Comparison of ENCODE assay signal across 8 cellular contexts in genomic region chr6:37134622-37135191, GRCh38. TPM values are rescaled to one million over a fixed set of nuclear protein-coding genes. Genes with fewer than 3 reads are reported as not detected.
DNase-seq lines count a peak whose midpoint lies in the region; ATAC-seq and TF ChIP-seq lines count a peak whose summit lies in the region.

No MANE protein-coding gene starts in this region.

- 66% methylated on average over 8 of the region's 8 CpGs for WGBS in right cardiac atrium
- WGBS in smooth muscle cell (ENCODE audit: low lambda C conversion rate): 15% methylated on average over 8 of the region's 8 CpGs

- H3K4me2 ChIP-seq in smooth muscle cell: peak overlapping the region; percentile 50

- H3F3A ChIP-seq in smooth muscle cell (ENCODE audit: low read depth): peaks cover 35% of the 10 kb centered on the region

- peaks cover 6% of the 10 kb centered on the region for H3K4me1 ChIP-seq in right cardiac atrium (ENCODE audit: control insufficient read depth, insufficient read depth, low read length)
- H3K4me1 ChIP-seq in smooth muscle cell (ENCODE audit: low read depth): peaks cover 41% of the 10 kb centered on the region

- intact Hi-C loops in right cardiac atrium (cut with DNase I): no loop called here

- H3K9me3 ChIP-seq in right cardiac atrium (ENCODE audit: control insufficient read depth, low read length): no peaks in the 10 kb centered on the region
- H3K9me3 ChIP-seq in smooth muscle cell (replicated peaks; ENCODE audit: low read depth): no peaks in the 10 kb centered on the region

- H3K9ac ChIP-seq in smooth muscle cell (ENCODE audit: low read depth): peak overlapping the region; percentile 88

- H3K4me3 ChIP-seq in right cardiac atrium (ENCODE audit: low read length): no peak overlapping the region
- no peak overlapping the region for H3K4me3 ChIP-seq in smooth muscle cell

- no peaks in the 10 kb centered on the region for H3K79me2 ChIP-seq in smooth muscle cell (ENCODE audit: low read depth)

- H3K27ac ChIP-seq in right cardiac atrium (ENCODE audit: low read length) (peak overlapping the region; percentile 78), smooth muscle cell (ENCODE audit: low read depth) (peak overlapping the region; percentile 98)

- H3K27me3 ChIP-seq in right cardiac atrium (ENCODE audit: control insufficient read depth, insufficient read depth) (no peaks in the 10 kb centered on the region), smooth muscle cell (ENCODE audit: low read depth) (no peaks in the 10 kb centered on the region)

- ATAC-seq in right cardiac atrium (peak; percentile 7 to 35), HG03159 (IDR thresholded peaks at IDR 0.05; ENCODE audit: unreplicated experiment) (no peak), GM21515 (IDR thresholded peaks at IDR 0.05; ENCODE audit: unreplicated experiment) (no peak)

- no peak for TF ChIP-seq CTCF in smooth muscle cell (IDR thresholded peaks at IDR 0.05; ENCODE audit: borderline replicate concordance, insufficient read depth, poor library complexity, severe bottlenecking)

- H2AFZ ChIP-seq in smooth muscle cell (ENCODE audit: low read depth): no peak overlapping the region

- H4K20me1 ChIP-seq in smooth muscle cell (ENCODE audit: low read depth): no peaks in the 10 kb centered on the region

- DNase-seq in NK-92 treated with Interleukin-12 subunit alpha and Interleukin-12 subunit beta, amount 100 ng/mL, for 24 hours (lab: John Stamatoyannopoulos, UW): peak; percentile 50
- DNase-seq in NK-92 (lab: John Stamatoyannopoulos, UW; ENCODE audit: unreplicated experiment) (no peak), right cardiac atrium (peak in 1 of 3 donors; percentile 33), smooth muscle cell (lab: John Stamatoyannopoulos, UW; ENCODE audit: unreplicated experiment) (no peak), occipital lobe (lab: John Stamatoyannopoulos, UW) (no peak)
- peak; percentile 63 for DNase-seq in activated effector memory CD4-positive, alpha-beta T cell treated with anti-CD3 and anti-CD28 coated beads, Interleukin-2, amount 50 U/mL, for 16 hours

- no peaks in the 10 kb centered on the region for H3K36me3 ChIP-seq in smooth muscle cell (ENCODE audit: low read depth)

RNA-seq across cellular contexts. Expression of gene PIM1, which starts 35.2 kb away (rescaled TPM):
- 10 to 100 TPM; 22.5 to 72.5 (median 32.1) TPM for total RNA-seq in right cardiac atrium
- 44.2 TPM for polyA plus RNA-seq in right cardiac atrium
- 29.3 and 29.5 TPM in 2 replicates for total RNA-seq in smooth muscle cell
- 35.7 and 41.9 TPM in 2 replicates for polyA plus RNA-seq in smooth muscle cell
- total RNA-seq in occipital lobe: 22.8 TPM

Comparison
In these comparisons a context has a peak if more than half of its experiments do, and no peak if none do; other contexts are left out.
1. DNase-seq: peak in NK-92 treated with Interleukin-12 subunit alpha and Interleukin-12 subunit beta, amount 100 ng/mL, for 24 hours (single experiment) and activated effector memory CD4-positive, alpha-beta T cell treated with anti-CD3 and anti-CD28 coated beads, Interleukin-2, amount 50 U/mL, for 16 hours (single experiment); none in NK-92 (single experiment), smooth muscle cell (single experiment) and occipital lobe (single experiment).
2. ATAC-seq: peak in right cardiac atrium (2 of 2); none in HG03159 (single experiment) and GM21515 (single experiment).